ENCODE assay signal across 1 cellular context in the genomic region with DNA sequence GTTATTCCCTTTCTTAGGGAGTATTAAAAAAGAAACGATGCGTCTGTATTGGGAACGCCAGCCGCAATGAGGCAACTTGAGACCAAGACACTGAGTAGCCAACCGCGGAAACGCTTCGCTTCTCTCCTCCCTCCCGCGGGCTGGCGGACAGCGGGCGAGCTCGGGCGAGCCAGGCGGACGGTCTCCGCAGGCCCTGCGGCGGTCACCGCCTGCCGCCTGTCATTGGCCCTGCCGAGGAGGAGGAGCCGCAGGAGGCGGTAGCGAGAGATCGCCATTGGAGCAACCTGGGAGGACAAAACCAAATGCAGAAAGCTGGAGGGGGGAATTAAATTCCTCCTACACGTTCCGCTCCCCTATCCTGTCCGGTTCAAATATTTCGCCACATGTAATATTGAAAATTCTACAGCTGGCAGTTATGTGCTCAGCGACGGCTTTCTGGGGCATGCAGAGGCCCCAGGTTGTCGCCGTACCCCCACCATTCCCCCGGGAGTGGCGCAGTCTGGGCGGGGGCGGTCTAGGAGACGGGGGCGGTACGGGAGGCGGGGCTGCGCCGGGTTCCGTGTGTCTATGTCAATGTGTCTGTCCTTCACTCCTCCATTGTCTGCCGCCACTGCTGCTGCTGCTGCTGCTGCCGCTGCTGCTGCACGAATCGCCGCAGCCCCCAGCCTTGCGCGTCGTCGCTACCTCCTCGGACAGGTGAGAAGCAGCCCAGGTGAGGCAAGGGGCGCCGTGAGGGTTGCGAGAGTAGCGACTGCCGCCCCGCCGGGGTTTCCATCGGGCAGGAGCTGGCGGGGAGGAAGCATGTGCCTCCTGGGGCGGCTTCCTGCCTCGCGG.
TF ChIP-seq lines count a peak whose summit lies in the region.

A gene (minus strand): TSS at position 162 of the 834 bp plus-strand sequence. CDS start 181 bp downstream, outside the sequence.
A gene (plus strand): TSS at position 589 of the 834 bp plus-strand sequence. CDS start 19,263 bp downstream, outside the sequence.

TF ChIP-seq in K562, 482 proteins besides CTCF, POLR2A, EP300 and RAD21 (continued from another document and continues in another):
- TF ChIP-seq, protein P1, sequence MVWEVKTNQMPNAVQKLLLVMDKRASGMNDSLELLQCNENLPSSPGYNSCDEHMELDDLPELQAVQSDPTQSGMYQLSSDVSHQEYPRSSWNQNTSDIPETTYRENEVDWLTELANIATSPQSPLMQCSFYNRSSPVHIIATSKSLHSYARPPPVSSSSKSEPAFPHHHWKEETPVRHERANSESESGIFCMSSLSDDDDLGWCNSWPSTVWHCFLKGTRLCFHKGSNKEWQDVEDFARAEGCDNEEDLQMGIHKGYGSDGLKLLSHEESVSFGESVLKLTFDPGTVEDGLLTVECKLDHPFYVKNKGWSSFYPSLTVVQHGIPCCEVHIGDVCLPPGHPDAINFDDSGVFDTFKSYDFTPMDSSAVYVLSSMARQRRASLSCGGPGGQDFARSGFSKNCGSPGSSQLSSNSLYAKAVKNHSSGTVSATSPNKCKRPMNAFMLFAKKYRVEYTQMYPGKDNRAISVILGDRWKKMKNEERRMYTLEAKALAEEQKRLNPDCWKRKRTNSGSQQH (CRISPR knock-in tag; IDR thresholded peaks at IDR 0.05), result 0 out of 2 replicates have a peak, but pooled peaks have one; percentile 48
- TF ChIP-seq ZNF583 (CRISPR knock-in tag; IDR thresholded peaks at IDR 0.05) (no peak), BCL6 (CRISPR knock-in tag; IDR thresholded peaks at IDR 0.05) (no peak), RFX7 (CRISPR knock-in tag; IDR thresholded peaks at IDR 0.05) (no peak), TAF9B (IDR thresholded peaks at IDR 0.05; ENCODE audit: partially characterized antibody) (peak; percentile 93), ZNF232 (CRISPR knock-in tag; IDR thresholded peaks at IDR 0.05) (peak; percentile 85), GATAD2B (IDR thresholded peaks at IDR 0.05; ENCODE audit: borderline replicate concordance) (0 out of 2 replicates have a peak, but pooled peaks have one; percentile 25), ZNF668 (CRISPR knock-in tag; IDR thresholded peaks at IDR 0.05) (no peak), STAG1 (CRISPR knock-in tag; IDR thresholded peaks at IDR 0.05; ENCODE audit: borderline replicate concordance) (no peak), MEF2D (tag; conservative IDR thresholded peaks at IDR 0.05; ENCODE audit: low read depth) (no peak), KAT2B (IDR thresholded peaks at IDR 0.05; ENCODE audit: low read depth, low read length) (no peak), ZNF589 (CRISPR knock-in tag; IDR thresholded peaks at IDR 0.05; ENCODE audit: low read depth) (0 out of 2 replicates have a peak, but pooled peaks have one; percentile 5), ZNF507 (tag; conservative IDR thresholded peaks at IDR 0.05) (no peak), ZFP30 (CRISPR knock-in tag; IDR thresholded peaks at IDR 0.05; ENCODE audit: borderline replicate concordance) (no peak), HDGF (IDR thresholded peaks at IDR 0.05) (no peak), GTF2E2 (tag; IDR thresholded peaks at IDR 0.05) (peak; percentile 99), ZNF431 (CRISPR knock-in tag; IDR thresholded peaks at IDR 0.05) (no peak), EGR1 (conservative IDR thresholded peaks at IDR 0.05) (peak; percentile 100), ZZZ3 (IDR thresholded peaks at IDR 0.05) (no peak), ZNF224 (CRISPR knock-in tag; IDR thresholded peaks at IDR 0.05) (no peak), TCF7L2 (IDR thresholded peaks at IDR 0.05; ENCODE audit: low read depth, low read length) (peak; percentile 95), DIDO1 (tag; IDR thresholded peaks at IDR 0.05; ENCODE audit: low read depth) (no peak), CREB1 (IDR thresholded peaks at IDR 0.05) (peak; percentile 39; the same call in 1 of the 2 replicates), CREB1 (CRISPR knock-in tag; IDR thresholded peaks at IDR 0.05) (peak; percentile 64), ZBTB7A (IDR thresholded peaks at IDR 0.05; ENCODE audit: borderline replicate concordance, control insufficient read depth, low read depth, low read length) (0 out of 2 replicates have a peak, but pooled peaks have one; percentile 32), HDAC6 (IDR thresholded peaks at IDR 0.05; ENCODE audit: low read depth, low read length) (no peak), NR2C2 (CRISPR knock-in tag; IDR thresholded peaks at IDR 0.05) (0 out of 2 replicates have a peak, but pooled peaks have one; percentile 63), NR2C2 (tag; IDR thresholded peaks at IDR 0.05) (no peak; the same call in 1 of the 2 replicates), ZFX (CRISPR knock-in tag; IDR thresholded peaks at IDR 0.05) (no peak), GABPB2 (CRISPR knock-in tag; conservative IDR thresholded peaks at IDR 0.05) (no peak), FOSL1 (tag; conservative IDR thresholded peaks at IDR 0.05) (no peak; the same call in 1 of the 2 replicates), POLR3A (IDR thresholded peaks at IDR 0.05; ENCODE audit: borderline replicate concordance, extremely low read depth, insufficient read depth, insufficient read length) (no peak)
- TF ChIP-seq, protein P2, sequence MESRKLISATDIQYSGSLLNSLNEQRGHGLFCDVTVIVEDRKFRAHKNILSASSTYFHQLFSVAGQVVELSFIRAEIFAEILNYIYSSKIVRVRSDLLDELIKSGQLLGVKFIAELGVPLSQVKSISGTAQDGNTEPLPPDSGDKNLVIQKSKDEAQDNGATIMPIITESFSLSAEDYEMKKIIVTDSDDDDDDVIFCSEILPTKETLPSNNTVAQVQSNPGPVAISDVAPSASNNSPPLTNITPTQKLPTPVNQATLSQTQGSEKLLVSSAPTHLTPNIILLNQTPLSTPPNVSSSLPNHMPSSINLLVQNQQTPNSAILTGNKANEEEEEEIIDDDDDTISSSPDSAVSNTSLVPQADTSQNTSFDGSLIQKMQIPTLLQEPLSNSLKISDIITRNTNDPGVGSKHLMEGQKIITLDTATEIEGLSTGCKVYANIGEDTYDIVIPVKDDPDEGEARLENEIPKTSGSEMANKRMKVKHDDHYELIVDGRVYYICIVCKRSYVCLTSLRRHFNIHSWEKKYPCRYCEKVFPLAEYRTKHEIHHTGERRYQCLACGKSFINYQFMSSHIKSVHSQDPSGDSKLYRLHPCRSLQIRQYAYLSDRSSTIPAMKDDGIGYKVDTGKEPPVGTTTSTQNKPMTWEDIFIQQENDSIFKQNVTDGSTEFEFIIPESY (CRISPR knock-in tag; IDR thresholded peaks at IDR 0.05), result no peak; the same call in 1 of the 2 replicates
- TF ChIP-seq, protein P3, sequence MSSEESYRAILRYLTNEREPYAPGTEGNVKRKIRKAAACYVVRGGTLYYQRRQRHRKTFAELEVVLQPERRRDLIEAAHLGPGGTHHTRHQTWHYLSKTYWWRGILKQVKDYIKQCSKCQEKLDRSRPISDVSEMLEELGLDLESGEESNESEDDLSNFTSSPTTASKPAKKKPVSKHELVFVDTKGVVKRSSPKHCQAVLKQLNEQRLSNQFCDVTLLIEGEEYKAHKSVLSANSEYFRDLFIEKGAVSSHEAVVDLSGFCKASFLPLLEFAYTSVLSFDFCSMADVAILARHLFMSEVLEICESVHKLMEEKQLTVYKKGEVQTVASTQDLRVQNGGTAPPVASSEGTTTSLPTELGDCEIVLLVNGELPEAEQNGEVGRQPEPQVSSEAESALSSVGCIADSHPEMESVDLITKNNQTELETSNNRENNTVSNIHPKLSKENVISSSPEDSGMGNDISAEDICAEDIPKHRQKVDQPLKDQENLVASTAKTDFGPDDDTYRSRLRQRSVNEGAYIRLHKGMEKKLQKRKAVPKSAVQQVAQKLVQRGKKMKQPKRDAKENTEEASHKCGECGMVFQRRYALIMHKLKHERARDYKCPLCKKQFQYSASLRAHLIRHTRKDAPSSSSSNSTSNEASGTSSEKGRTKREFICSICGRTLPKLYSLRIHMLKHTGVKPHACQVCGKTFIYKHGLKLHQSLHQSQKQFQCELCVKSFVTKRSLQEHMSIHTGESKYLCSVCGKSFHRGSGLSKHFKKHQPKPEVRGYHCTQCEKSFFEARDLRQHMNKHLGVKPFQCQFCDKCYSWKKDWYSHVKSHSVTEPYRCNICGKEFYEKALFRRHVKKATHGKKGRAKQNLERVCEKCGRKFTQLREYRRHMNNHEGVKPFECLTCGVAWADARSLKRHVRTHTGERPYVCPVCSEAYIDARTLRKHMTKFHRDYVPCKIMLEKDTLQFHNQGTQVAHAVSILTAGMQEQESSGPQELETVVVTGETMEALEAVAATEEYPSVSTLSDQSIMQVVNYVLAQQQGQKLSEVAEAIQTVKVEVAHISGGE (CRISPR knock-in tag; IDR thresholded peaks at IDR 0.05), result no peak
- TF ChIP-seq, protein P4, sequence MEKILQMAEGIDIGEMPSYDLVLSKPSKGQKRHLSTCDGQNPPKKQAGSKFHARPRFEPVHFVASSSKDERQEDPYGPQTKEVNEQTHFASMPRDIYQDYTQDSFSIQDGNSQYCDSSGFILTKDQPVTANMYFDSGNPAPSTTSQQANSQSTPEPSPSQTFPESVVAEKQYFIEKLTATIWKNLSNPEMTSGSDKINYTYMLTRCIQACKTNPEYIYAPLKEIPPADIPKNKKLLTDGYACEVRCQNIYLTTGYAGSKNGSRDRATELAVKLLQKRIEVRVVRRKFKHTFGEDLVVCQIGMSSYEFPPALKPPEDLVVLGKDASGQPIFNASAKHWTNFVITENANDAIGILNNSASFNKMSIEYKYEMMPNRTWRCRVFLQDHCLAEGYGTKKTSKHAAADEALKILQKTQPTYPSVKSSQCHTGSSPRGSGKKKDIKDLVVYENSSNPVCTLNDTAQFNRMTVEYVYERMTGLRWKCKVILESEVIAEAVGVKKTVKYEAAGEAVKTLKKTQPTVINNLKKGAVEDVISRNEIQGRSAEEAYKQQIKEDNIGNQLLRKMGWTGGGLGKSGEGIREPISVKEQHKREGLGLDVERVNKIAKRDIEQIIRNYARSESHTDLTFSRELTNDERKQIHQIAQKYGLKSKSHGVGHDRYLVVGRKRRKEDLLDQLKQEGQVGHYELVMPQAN (IDR thresholded peaks at IDR 0.05; ENCODE audit: borderline replicate concordance), result peak; percentile 97
- TF ChIP-seq, protein P5, sequence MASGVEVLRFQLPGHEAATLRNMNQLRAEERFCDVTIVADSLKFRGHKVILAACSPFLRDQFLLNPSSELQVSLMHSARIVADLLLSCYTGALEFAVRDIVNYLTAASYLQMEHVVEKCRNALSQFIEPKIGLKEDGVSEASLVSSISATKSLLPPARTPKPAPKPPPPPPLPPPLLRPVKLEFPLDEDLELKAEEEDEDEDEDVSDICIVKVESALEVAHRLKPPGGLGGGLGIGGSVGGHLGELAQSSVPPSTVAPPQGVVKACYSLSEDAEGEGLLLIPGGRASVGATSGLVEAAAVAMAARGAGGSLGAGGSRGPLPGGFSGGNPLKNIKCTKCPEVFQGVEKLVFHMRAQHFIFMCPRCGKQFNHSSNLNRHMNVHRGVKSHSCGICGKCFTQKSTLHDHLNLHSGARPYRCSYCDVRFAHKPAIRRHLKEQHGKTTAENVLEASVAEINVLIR (CRISPR knock-in tag; IDR thresholded peaks at IDR 0.05), result 0 out of 2 replicates have a peak, but pooled peaks have one; percentile 15
- TF ChIP-seq, protein P6, sequence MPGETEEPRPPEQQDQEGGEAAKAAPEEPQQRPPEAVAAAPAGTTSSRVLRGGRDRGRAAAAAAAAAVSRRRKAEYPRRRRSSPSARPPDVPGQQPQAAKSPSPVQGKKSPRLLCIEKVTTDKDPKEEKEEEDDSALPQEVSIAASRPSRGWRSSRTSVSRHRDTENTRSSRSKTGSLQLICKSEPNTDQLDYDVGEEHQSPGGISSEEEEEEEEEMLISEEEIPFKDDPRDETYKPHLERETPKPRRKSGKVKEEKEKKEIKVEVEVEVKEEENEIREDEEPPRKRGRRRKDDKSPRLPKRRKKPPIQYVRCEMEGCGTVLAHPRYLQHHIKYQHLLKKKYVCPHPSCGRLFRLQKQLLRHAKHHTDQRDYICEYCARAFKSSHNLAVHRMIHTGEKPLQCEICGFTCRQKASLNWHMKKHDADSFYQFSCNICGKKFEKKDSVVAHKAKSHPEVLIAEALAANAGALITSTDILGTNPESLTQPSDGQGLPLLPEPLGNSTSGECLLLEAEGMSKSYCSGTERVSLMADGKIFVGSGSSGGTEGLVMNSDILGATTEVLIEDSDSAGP (CRISPR knock-in tag; IDR thresholded peaks at IDR 0.05), result peak; percentile 64; the same call in 1 of the 2 replicates
- TF ChIP-seq, protein P7, sequence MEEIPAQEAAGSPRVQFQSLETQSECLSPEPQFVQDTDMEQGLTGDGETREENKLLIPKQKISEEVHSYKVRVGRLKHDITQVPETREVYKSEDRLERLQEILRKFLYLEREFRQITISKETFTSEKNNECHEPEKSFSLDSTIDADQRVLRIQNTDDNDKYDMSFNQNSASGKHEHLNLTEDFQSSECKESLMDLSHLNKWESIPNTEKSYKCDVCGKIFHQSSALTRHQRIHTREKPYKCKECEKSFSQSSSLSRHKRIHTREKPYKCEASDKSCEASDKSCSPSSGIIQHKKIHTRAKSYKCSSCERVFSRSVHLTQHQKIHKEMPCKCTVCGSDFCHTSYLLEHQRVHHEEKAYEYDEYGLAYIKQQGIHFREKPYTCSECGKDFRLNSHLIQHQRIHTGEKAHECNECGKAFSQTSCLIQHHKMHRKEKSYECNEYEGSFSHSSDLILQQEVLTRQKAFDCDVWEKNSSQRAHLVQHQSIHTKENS (CRISPR knock-in tag; IDR thresholded peaks at IDR 0.05), result no peak
- TF ChIP-seq, protein P8, sequence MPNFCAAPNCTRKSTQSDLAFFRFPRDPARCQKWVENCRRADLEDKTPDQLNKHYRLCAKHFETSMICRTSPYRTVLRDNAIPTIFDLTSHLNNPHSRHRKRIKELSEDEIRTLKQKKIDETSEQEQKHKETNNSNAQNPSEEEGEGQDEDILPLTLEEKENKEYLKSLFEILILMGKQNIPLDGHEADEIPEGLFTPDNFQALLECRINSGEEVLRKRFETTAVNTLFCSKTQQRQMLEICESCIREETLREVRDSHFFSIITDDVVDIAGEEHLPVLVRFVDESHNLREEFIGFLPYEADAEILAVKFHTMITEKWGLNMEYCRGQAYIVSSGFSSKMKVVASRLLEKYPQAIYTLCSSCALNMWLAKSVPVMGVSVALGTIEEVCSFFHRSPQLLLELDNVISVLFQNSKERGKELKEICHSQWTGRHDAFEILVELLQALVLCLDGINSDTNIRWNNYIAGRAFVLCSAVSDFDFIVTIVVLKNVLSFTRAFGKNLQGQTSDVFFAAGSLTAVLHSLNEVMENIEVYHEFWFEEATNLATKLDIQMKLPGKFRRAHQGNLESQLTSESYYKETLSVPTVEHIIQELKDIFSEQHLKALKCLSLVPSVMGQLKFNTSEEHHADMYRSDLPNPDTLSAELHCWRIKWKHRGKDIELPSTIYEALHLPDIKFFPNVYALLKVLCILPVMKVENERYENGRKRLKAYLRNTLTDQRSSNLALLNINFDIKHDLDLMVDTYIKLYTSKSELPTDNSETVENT (CRISPR knock-in tag; IDR thresholded peaks at IDR 0.05), result peak; percentile 87
- TF ChIP-seq, protein P9, sequence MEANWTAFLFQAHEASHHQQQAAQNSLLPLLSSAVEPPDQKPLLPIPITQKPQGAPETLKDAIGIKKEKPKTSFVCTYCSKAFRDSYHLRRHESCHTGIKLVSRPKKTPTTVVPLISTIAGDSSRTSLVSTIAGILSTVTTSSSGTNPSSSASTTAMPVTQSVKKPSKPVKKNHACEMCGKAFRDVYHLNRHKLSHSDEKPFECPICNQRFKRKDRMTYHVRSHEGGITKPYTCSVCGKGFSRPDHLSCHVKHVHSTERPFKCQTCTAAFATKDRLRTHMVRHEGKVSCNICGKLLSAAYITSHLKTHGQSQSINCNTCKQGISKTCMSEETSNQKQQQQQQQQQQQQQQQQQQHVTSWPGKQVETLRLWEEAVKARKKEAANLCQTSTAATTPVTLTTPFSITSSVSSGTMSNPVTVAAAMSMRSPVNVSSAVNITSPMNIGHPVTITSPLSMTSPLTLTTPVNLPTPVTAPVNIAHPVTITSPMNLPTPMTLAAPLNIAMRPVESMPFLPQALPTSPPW (CRISPR knock-in tag; IDR thresholded peaks at IDR 0.05), result peak; percentile 81
